In genomic region chr12:9184276-9184675, GRCh38 we compare ENCODE assay signal across 25 cellular contexts. TPM values are rescaled to one million over a fixed set of nuclear protein-coding genes. Genes with fewer than 3 reads are reported as not detected.
"Had no signal": no experiment of that assay in that cellular context is flagged by ENCODE, and none has a peak within 500 bp of the region (broad histone marks: within the 10 kb centered on the region; RNA-seq: fewer than 3 reads in every experiment).

No MANE protein-coding gene starts in this region.

- H3K4me1 Mint-ChIP-seq: activated B cell treated with CpG ODN at 0.5 μM for 24 hours; activated naive CD4-positive, alpha-beta T cell treated with anti-CD3 and anti-CD28 coated beads, Interleukin-2, amount 50 U/mL, for 24 hours; naive thymus-derived CD4-positive, alpha-beta T cell; neural progenitor cell; T-helper 17 cell had no signal

- H3K4me2 ChIP-seq: neural progenitor cell had no signal

- H3K27ac Mint-ChIP-seq: activated B cell treated with CpG ODN at 0.5 μM for 24 hours; activated naive CD4-positive, alpha-beta T cell treated with anti-CD3 and anti-CD28 coated beads, Interleukin-2, amount 50 U/mL, for 24 hours; naive thymus-derived CD4-positive, alpha-beta T cell; neural progenitor cell; T-helper 17 cell had no signal

- H3K9ac ChIP-seq: neural progenitor cell had no signal

- H3K27me3 Mint-ChIP-seq: activated naive CD4-positive, alpha-beta T cell treated with anti-CD3 and anti-CD28 coated beads, Interleukin-2, amount 50 U/mL, for 24 hours; effector memory CD8-positive, alpha-beta T cell; T-helper 17 cell had no signal

- H3K9me3 ChIP-seq: adrenal gland, ascending aorta, esophagus muscularis mucosa, gastrocnemius medialis, left lung, sigmoid colon, transverse colon had no signal

- H3K4me3 ChIP-seq: adrenal gland, ascending aorta, esophagus muscularis mucosa, gastrocnemius medialis, left lung, lung, neural progenitor cell, sigmoid colon, SK-N-MC, transverse colon had no signal

- ATAC-seq: effector memory CD8-positive, alpha-beta T cell; gastrocnemius medialis; left lung; naive thymus-derived CD4-positive, alpha-beta T cell; T-helper 17 cell had no signal

- H3K27ac ChIP-seq: adrenal gland, ascending aorta, brain microvascular endothelial cell, esophagus muscularis mucosa, gastrocnemius medialis, left lung, neural progenitor cell, sigmoid colon, SK-N-MC, transverse colon had no signal

- H3K4me3 Mint-ChIP-seq: activated B cell treated with CpG ODN at 0.5 μM for 24 hours; activated naive CD4-positive, alpha-beta T cell treated with anti-CD3 and anti-CD28 coated beads, Interleukin-2, amount 50 U/mL, for 24 hours; effector memory CD8-positive, alpha-beta T cell; naive thymus-derived CD4-positive, alpha-beta T cell; neural progenitor cell; T-helper 17 cell had no signal

- H3K36me3 ChIP-seq: adrenal gland, ascending aorta, brain microvascular endothelial cell, esophagus muscularis mucosa, gastrocnemius medialis, left lung, neural progenitor cell, sigmoid colon, transverse colon had no signal

- DNase-seq: activated B cell treated with CpG ODN at 0.5 μM for 24 hours; activated CD4-positive, alpha-beta T cell treated with anti-CD3 and anti-CD28 coated beads, Interleukin-2, amount 50 U/mL, for 1 hour; activated effector memory CD4-positive, alpha-beta T cell treated with anti-CD3 and anti-CD28 coated beads, Interleukin-2, amount 50 U/mL, for 16 hours; adrenal gland; brain microvascular endothelial cell; central memory CD4-positive, alpha-beta T cell; effector memory CD8-positive, alpha-beta T cell; gastrocnemius medialis; hippocampal formation; kidney glomerular epithelial cell; left lung; naive thymus-derived CD4-positive, alpha-beta T cell; sigmoid colon; stimulated activated CD4-positive, alpha-beta T cell treated with anti-CD3 and anti-CD28 coated beads, Interleukin-4, amount 100 ng/mL, for 24 hours; SW 1271; T-helper 17 cell; transverse colon had no signal

- H2AFZ ChIP-seq: neural progenitor cell had no signal

- H3K27me3 ChIP-seq: adrenal gland, ascending aorta, brain microvascular endothelial cell, esophagus muscularis mucosa, gastrocnemius medialis, left lung, neural progenitor cell, sigmoid colon, transverse colon had no signal

- H3K4me1 ChIP-seq: adrenal gland, ascending aorta, esophagus muscularis mucosa, gastrocnemius medialis, left lung, neural progenitor cell, sigmoid colon, transverse colon had no signal

RNA-seq across cellular contexts. Expression of gene PZP, which starts 23.9 kb away (rescaled TPM):
- total RNA-seq: activated B cell treated with CpG ODN at 0.5 μM for 24 hours; ascending aorta; naive thymus-derived CD4-positive, alpha-beta T cell; osteoblast; renal cortical epithelial cell; T-helper 17 cell; transverse colon had no signal
- polyA plus RNA-seq: naive thymus-derived CD4-positive, alpha-beta T cell had no signal
